Comparison of ENCODE assay signal across 16 cellular contexts in genomic region chr4:90207887-90208454, GRCh38.
A peak's percentile ranks its signal among the peaks of the same experiment; 100 is the strongest.
DNase-seq lines count a peak whose midpoint lies in the region; ATAC-seq and TF ChIP-seq lines count a peak whose summit lies in the region.
"Had no signal": no experiment of that assay in that cellular context is flagged by ENCODE, and none has a peak within 500 bp of the region (broad histone marks: within the 10 kb centered on the region; RNA-seq: fewer than 3 reads in every experiment).

No MANE protein-coding gene starts in this region.

- H2AK5ac ChIP-seq in H9 (ENCODE audit: insufficient read length, low read length) = no peak overlapping the region
- no peak overlapping the region for H2AK5ac ChIP-seq in trophoblast cell (ENCODE audit: low read length)

- H2BK20ac ChIP-seq in H9 (ENCODE audit: low read depth, low read length, poor library complexity, severe bottlenecking) = no peak overlapping the region

- no peaks in the 10 kb centered on the region for H3K79me2 ChIP-seq in H9 (ENCODE audit: insufficient read depth, low read length)
- H3K79me2 ChIP-seq in trophoblast cell (ENCODE audit: control insufficient read depth, insufficient read depth, low read length, poor library complexity) = no peaks in the 10 kb centered on the region

- H3K79me1 ChIP-seq in H9 (ENCODE audit: insufficient read depth, low read depth, low read length, poor library complexity, severe bottlenecking) (no peaks in the 10 kb centered on the region), trophoblast cell (ENCODE audit: low read length) (peaks cover 3% of the 10 kb centered on the region)

- H4K5ac ChIP-seq in H9 (ENCODE audit: insufficient read length, low read depth, low read length) = no peak overlapping the region

- intact Hi-C loops in sigmoid colon (cut with DNase I) = no loop called here

- H2BK12ac ChIP-seq in H9 (ENCODE audit: insufficient read length, low read depth, low read length) (no peak overlapping the region), trophoblast cell (ENCODE audit: low read length) (no peak overlapping the region)

- H3K27me3 ChIP-seq in H9 (ENCODE audit: insufficient read depth, low read length) (no peaks in the 10 kb centered on the region), trophoblast cell (ENCODE audit: insufficient read depth, low read length) (no peaks in the 10 kb centered on the region), sigmoid colon (no peaks in the 10 kb centered on the region)
- H3K27me3 ChIP-seq: BLaER1 treated with 17β-estradiol and CSF1 and Interleukin-3, amounts not matched to agents 10 nM and 100 nM had no signal

- H3K9ac ChIP-seq in H9 (ENCODE audit: extremely low read depth, insufficient read length, low read length) = no peak overlapping the region
- no peak overlapping the region for H3K9ac ChIP-seq in trophoblast cell (ENCODE audit: low read length)
- H3K9ac ChIP-seq: BLaER1 treated with 17β-estradiol and CSF1 and Interleukin-3, amounts not matched to agents 10 nM and 100 nM had no signal

- H2BK120ac ChIP-seq in H9 (ENCODE audit: low read depth, low read length, poor library complexity, severe bottlenecking) (no peak overlapping the region), trophoblast cell (ENCODE audit: insufficient read depth, low read length, poor library complexity) (no peak overlapping the region)

- H3K4me1 Mint-ChIP-seq in H9 = peaks cover 15 to 22% of the 10 kb centered on the region in 2 experiments
- H3K4me1 Mint-ChIP-seq: CD4-positive, CD25-positive, alpha-beta regulatory T cell had no signal

- peak; percentile 6 for DNase-seq in A172 (ENCODE audit: low spot score)
- peak; percentile 32 for DNase-seq in H9
- peak; percentile 63 for DNase-seq in islet precursor cell
- DNase-seq in trophoblast cell = peak; percentile 53 to 60
- DNase-seq in sigmoid colon = no peak
- DNase-seq: 8988T; ACHN; Calu3; CD4-positive, CD25-positive, alpha-beta regulatory T cell; DMS 273 treated with DMSO at 0.1 percent for 48 hours; KG1 had no signal

- H4K8ac ChIP-seq in H9 (replicated peaks; ENCODE audit: insufficient read length, low read depth, low read length) = no peak overlapping the region
- peak overlapping the region; percentile 9 for H4K8ac ChIP-seq in trophoblast cell (ENCODE audit: low read depth, low read length)

- peaks cover 10 to 24% (median 11%) of the 10 kb centered on the region in 3 experiments for H3K36me3 Mint-ChIP-seq in H9 (ENCODE audit: insufficient read depth in 1 of 3, low read depth in 3 of 3)
- H3K36me3 Mint-ChIP-seq: CD4-positive, CD25-positive, alpha-beta regulatory T cell had no signal

- no peaks in the 10 kb centered on the region for H3K23me2 ChIP-seq in H9 (ENCODE audit: insufficient read length, low read depth, low read length, poor library complexity, severe bottlenecking)

- H3K4me1 ChIP-seq in H9 (ENCODE audit: insufficient read depth, low read length) (peaks cover 3% of the 10 kb centered on the region; the same call in 1 of the 2 replicates), trophoblast cell (ENCODE audit: control insufficient read depth in 1 of 2, insufficient read depth in 2 of 2, low read length in 2 of 2) (peaks cover 14 to 15% of the 10 kb centered on the region in 2 experiments), sigmoid colon (no peaks in the 10 kb centered on the region)
- H3K4me1 ChIP-seq: BLaER1 treated with 17β-estradiol and CSF1 and Interleukin-3, amounts not matched to agents 10 nM and 100 nM had no signal

- H3K9me3 ChIP-seq in H9 (ENCODE audit: control insufficient read depth, low read depth, low read length) = no peaks in the 10 kb centered on the region
- no peaks in the 10 kb centered on the region for H3K9me3 ChIP-seq in trophoblast cell (ENCODE audit: insufficient read depth, low read depth, low read length)
- H3K9me3 ChIP-seq in sigmoid colon = no peaks in the 10 kb centered on the region
- H3K9me3 ChIP-seq: BLaER1 treated with 17β-estradiol and CSF1 and Interleukin-3, amounts not matched to agents 10 nM and 100 nM had no signal

- no peak overlapping the region for H3K56ac ChIP-seq in H9 (ENCODE audit: insufficient read length, low read depth, low read length)

- no peak overlapping the region for H3K4me3 Mint-ChIP-seq in H9
- H3K4me3 Mint-ChIP-seq: CD4-positive, CD25-positive, alpha-beta regulatory T cell; IgD-negative memory B cell had no signal

- no peak overlapping the region for H3K27ac ChIP-seq in H9 (ENCODE audit: insufficient read length, low read depth, low read length)
- peak overlapping the region; percentile 26 for H3K27ac ChIP-seq in trophoblast cell (ENCODE audit: low read depth, low read length)
- H3K27ac ChIP-seq in sigmoid colon = no peak overlapping the region
- H3K27ac ChIP-seq: BLaER1 treated with 17β-estradiol and CSF1 and Interleukin-3, amounts not matched to agents 10 nM and 100 nM had no signal

- H2BK5ac ChIP-seq in H9 (ENCODE audit: insufficient read length, low read length) (no peak overlapping the region), trophoblast cell (ENCODE audit: low read depth, low read length, poor library complexity) (no peak overlapping the region)

- TF ChIP-seq CTCF in H9 (conservative IDR thresholded peaks at IDR 0.05) (no peak), sigmoid colon (IDR thresholded peaks at IDR 0.05) (no peak)

- H3K18ac ChIP-seq in H9 (ENCODE audit: insufficient read length, low read depth, low read length) = no peak overlapping the region
- peak overlapping the region; percentile 19 for H3K18ac ChIP-seq in trophoblast cell (ENCODE audit: low read length)

- no peak for TF ChIP-seq POLR2A in sigmoid colon (IDR thresholded peaks at IDR 0.05)

- 0 out of 2 replicates have a peak, but pooled peaks cover 3% of the 10 kb centered on the region for H3K27me3 Mint-ChIP-seq in H9 (ENCODE audit: low read depth)
- H3K27me3 Mint-ChIP-seq: CD4-positive, CD25-positive, alpha-beta regulatory T cell; IgD-negative memory B cell had no signal

- no peak overlapping the region for H3T11ph ChIP-seq in H9 (ENCODE audit: low read length)

- H2BK15ac ChIP-seq in H9 (ENCODE audit: low read depth, low read length) = no peak overlapping the region

- H4K91ac ChIP-seq in H9 (ENCODE audit: insufficient read length, low read depth, low read length) = no peak overlapping the region
- peak overlapping the region; percentile 7 for H4K91ac ChIP-seq in trophoblast cell (ENCODE audit: low read depth, low read length)

- no peak for ATAC-seq in GM21390 (IDR thresholded peaks at IDR 0.05; ENCODE audit: unreplicated experiment)
- ATAC-seq in GM21737 (IDR thresholded peaks at IDR 0.05; ENCODE audit: unreplicated experiment) = no peak
- ATAC-seq: GM12878 had no signal

- H4K20me1 ChIP-seq in H9 (ENCODE audit: control insufficient read depth, insufficient read depth, insufficient read length) = no peaks in the 10 kb centered on the region
- H4K20me1 ChIP-seq: BLaER1 treated with 17β-estradiol and CSF1 and Interleukin-3, amounts not matched to agents 10 nM and 100 nM had no signal

- H3K4me3 ChIP-seq in trophoblast cell (ENCODE audit: low read depth, low read length) = no peak overlapping the region
- no peak overlapping the region for H3K4me3 ChIP-seq in sigmoid colon
- H3K4me3 ChIP-seq: BLaER1 treated with 17β-estradiol and CSF1 and Interleukin-3, amounts not matched to agents 10 nM and 100 nM; GM12878 had no signal

- no peak overlapping the region for H4K12ac ChIP-seq in trophoblast cell (ENCODE audit: low read depth, low read length)

- H3K14ac ChIP-seq in H9 (ENCODE audit: insufficient read depth, low read length) (no peak overlapping the region), trophoblast cell (ENCODE audit: low read length) (no peak overlapping the region)

- H2AFZ ChIP-seq in H9 (ENCODE audit: low read length) = peak overlapping the region; percentile 56
- peak overlapping the region; percentile 8 for H2AFZ ChIP-seq in trophoblast cell (ENCODE audit: insufficient read depth, low read length, poor library complexity)

- H3K36me3 ChIP-seq in trophoblast cell (ENCODE audit: control insufficient read depth in 1 of 2, insufficient read depth in 2 of 2, low read length in 2 of 2) (no peaks in the 10 kb centered on the region), sigmoid colon (no peaks in the 10 kb centered on the region)
- H3K36me3 ChIP-seq: BLaER1 treated with 17β-estradiol and CSF1 and Interleukin-3, amounts not matched to agents 10 nM and 100 nM had no signal

- no CpG with 5 or more reads among the region's 10 CpGs for WGBS in H9 (ENCODE audit: extremely low coverage, insufficient read length, low lambda C conversion rate)
- WGBS in trophoblast cell (ENCODE audit: extremely low coverage, insufficient coverage, insufficient read length) = no CpG with 5 or more reads among the region's 10 CpGs
- 82 to 94% methylated on average over 10 of the region's 10 CpGs for WGBS in sigmoid colon, 2 donors

- no peak overlapping the region; a peak in 1 of 7 replicates for H3K27ac Mint-ChIP-seq in H9
- H3K27ac Mint-ChIP-seq: CD4-positive, CD25-positive, alpha-beta regulatory T cell; IgD-negative memory B cell had no signal

- peaks cover 26 to 32% of the 10 kb centered on the region in 2 experiments for H3K9me3 Mint-ChIP-seq in H9

- H3K4ac ChIP-seq in H9 (ENCODE audit: low read depth, low read length) = no peak overlapping the region
- no peak overlapping the region for H3K4ac ChIP-seq in trophoblast cell (ENCODE audit: low read depth, low read length)

- H3K4me2 ChIP-seq in H9 (ENCODE audit: insufficient read depth, insufficient read length, low read length) (no peak overlapping the region), trophoblast cell (ENCODE audit: low read length) (no peak overlapping the region)
- H3K4me2 ChIP-seq: BLaER1 treated with 17β-estradiol and CSF1 and Interleukin-3, amounts not matched to agents 10 nM and 100 nM had no signal

- no peak overlapping the region for H3K23ac ChIP-seq in H9 (ENCODE audit: insufficient read length, low read depth, low read length)
- no peak overlapping the region for H3K23ac ChIP-seq in trophoblast cell (ENCODE audit: low read length)

- TF ChIP-seq EP300 in sigmoid colon (IDR thresholded peaks at IDR 0.05) = no peak
